ENCODE assay signal across 9 cellular contexts in genomic region chr12:51077930-51078329, GRCh38. TPM values are rescaled to one million over a fixed set of nuclear protein-coding genes. Genes with fewer than 3 reads are reported as not detected.
DNase-seq lines count a peak whose midpoint lies in the region; TF ChIP-seq lines count a peak whose summit lies in the region.
"Had no signal": no experiment of that assay in that cellular context is flagged by ENCODE, and none has a peak within 500 bp of the region (broad histone marks: within the 10 kb centered on the region; RNA-seq: fewer than 3 reads in every experiment).

No MANE protein-coding gene starts in this region.

- H3K79me1 ChIP-seq in mesenchymal stem cell (replicated peaks; ENCODE audit: low read length, poor library complexity, severe bottlenecking), result peaks cover 24% of the 10 kb centered on the region

- H2AFZ ChIP-seq in mesenchymal stem cell (ENCODE audit: low read depth, low read length), result no peak overlapping the region

- no peak overlapping the region for H4K8ac ChIP-seq in mesenchymal stem cell (ENCODE audit: low read length)

- no peak overlapping the region for H3K14ac ChIP-seq in mesenchymal stem cell (ENCODE audit: low read length in 2 of 2)

- intact Hi-C loops in testis (cut with DNase I; ENCODE audit: low total_unique reads), result no loop called here

- peak; percentile 19 for DNase-seq in DMS 273 (lab: John Stamatoyannopoulos, UW; ENCODE audit: unreplicated experiment)
- DNase-seq in DMS 273 treated with DMSO at 0.1 percent for 48 hours (lab: John Stamatoyannopoulos, UW), result no peak
- peak; percentile 47 for DNase-seq in fibroblast of mammary gland (ENCODE audit: low read depth)
- DNase-seq in mesenchymal stem cell, result peak; percentile 38
- peak; percentile 42 for DNase-seq in testis
- no peak for DNase-seq in NCI-H2196 treated with DMSO at 0.1 percent for 48 hours (lab: John Stamatoyannopoulos, UW; ENCODE audit: unreplicated experiment)
- DNase-seq in LoVo (ENCODE audit: low spot score), result no peak
- DNase-seq in SW 1271 (lab: John Stamatoyannopoulos, UW), result no peak
- DNase-seq: 8988T had no signal

- H2BK15ac ChIP-seq in mesenchymal stem cell (ENCODE audit: low read depth, poor library complexity, severe bottlenecking), result no peak overlapping the region

- peaks cover 9% of the 10 kb centered on the region for H3K4me1 ChIP-seq in mesenchymal stem cell (ENCODE audit: control insufficient read depth, insufficient read depth, low read depth, low read length)
- H3K4me1 ChIP-seq in testis, result peaks cover 44% of the 10 kb centered on the region

- H3K4ac ChIP-seq in mesenchymal stem cell (ENCODE audit: low read depth in 1 of 2, low read length in 2 of 2), result no peak overlapping the region

- no peak overlapping the region for H2BK12ac ChIP-seq in mesenchymal stem cell (ENCODE audit: low read length in 2 of 2)

- no peak overlapping the region for H3K23ac ChIP-seq in mesenchymal stem cell (ENCODE audit: low read length in 2 of 2)

- H3K18ac ChIP-seq in mesenchymal stem cell (ENCODE audit: low read depth in 1 of 2, low read length in 2 of 2), result no peak overlapping the region

- peaks cover 18% of the 10 kb centered on the region in 2 experiments for H3K36me3 ChIP-seq in mesenchymal stem cell (ENCODE audit: control insufficient read depth in 1 of 2, insufficient read depth in 2 of 2, low read depth in 1 of 2, low read length in 2 of 2)
- H3K36me3 ChIP-seq in testis (ENCODE audit: low read depth, missing control alignments), result no peaks in the 10 kb centered on the region

- no peak for TF ChIP-seq POLR2A in testis (IDR thresholded peaks at IDR 0.05)

- no peak overlapping the region for H3K4me2 ChIP-seq in mesenchymal stem cell (ENCODE audit: low read length, poor library complexity, severe bottlenecking)

- no peak overlapping the region for H2AK5ac ChIP-seq in mesenchymal stem cell (ENCODE audit: low read length, severe bottlenecking)

- H4K91ac ChIP-seq in mesenchymal stem cell (ENCODE audit: low read length), result no peak overlapping the region

- H3K4me3 ChIP-seq in fibroblast of mammary gland (ENCODE audit: control insufficient read depth, low read depth, low read length) (no peak overlapping the region), mesenchymal stem cell (ENCODE audit: insufficient read depth in 1 of 2, low read depth in 1 of 2, low read length in 2 of 2) (peak overlapping the region in 1 of 2 experiments; percentile 34), testis (no peak overlapping the region)

- TF ChIP-seq CTCF in fibroblast of mammary gland (conservative IDR thresholded peaks at IDR 0.05; ENCODE audit: control insufficient read depth, insufficient read depth, low read depth, low read length) (no peak), testis (IDR thresholded peaks at IDR 0.05) (no peak)

- whole genome bisulfite sequencing in mesenchymal stem cell, result 71% methylated on average over 5 of the region's 5 CpGs
- 33 to 49% methylated on average over 5 of the region's 5 CpGs for WGBS in testis, 2 donors

- H3K27me3 ChIP-seq in mesenchymal stem cell (ENCODE audit: control insufficient read depth in 1 of 2, insufficient read depth in 1 of 2, low read length in 2 of 2) (no peaks in the 10 kb centered on the region), testis (no peaks in the 10 kb centered on the region)

- no peak overlapping the region for H2BK120ac ChIP-seq in mesenchymal stem cell (ENCODE audit: low read depth, low read length)

- no peaks in the 10 kb centered on the region for H3K9me3 ChIP-seq in mesenchymal stem cell (ENCODE audit: control insufficient read depth, low read length)
- H3K9me3 ChIP-seq in testis, result no peaks in the 10 kb centered on the region

- H3K27ac ChIP-seq in mesenchymal stem cell (ENCODE audit: low read length, poor library complexity, severe bottlenecking) (no peak overlapping the region), testis (no peak overlapping the region)

- peak overlapping the region; percentile 23 for H3K9ac ChIP-seq in mesenchymal stem cell (ENCODE audit: low read length)

- H2BK5ac ChIP-seq in mesenchymal stem cell (ENCODE audit: low read depth, low read length, poor library complexity, severe bottlenecking), result no peak overlapping the region

RNA-seq across cellular contexts. Expression of gene CSRNP2, which starts 5.5 kb away (rescaled TPM):
- 19.1 TPM for polyA plus RNA-seq in mesenchymal stem cell (2013, experiment 1 of 2)
- polyA plus RNA-seq in mesenchymal stem cell (2013, experiment 2 of 2), result 18.9 TPM
- 10 to 100 TPM; 67.6 to 85.3 TPM for total RNA-seq in testis
- 74.8 TPM for polyA plus RNA-seq in testis (ENCODE audit: insufficient read depth, low read depth, low replicate concordance)

RNA-seq across cellular contexts. Expression of gene LETMD1, which starts 29.8 kb away (rescaled TPM):
- polyA plus RNA-seq in mesenchymal stem cell (2013, experiment 1 of 2), result 32.8 TPM
- polyA plus RNA-seq in mesenchymal stem cell (2013, experiment 2 of 2), result 30.8 TPM
- 10 to 100 TPM; 72.7 to 75.3 TPM for total RNA-seq in testis
- 61.2 TPM for polyA plus RNA-seq in testis (ENCODE audit: insufficient read depth, low read depth, low replicate concordance)

RNA-seq across cellular contexts. Expression of gene SLC11A2, which starts 51.7 kb away (rescaled TPM):
- polyA plus RNA-seq in mesenchymal stem cell (2013, experiment 1 of 2), result 20.4 TPM
- polyA plus RNA-seq in mesenchymal stem cell (2013, experiment 2 of 2), result 19.7 TPM
- 10 to 100 TPM; 63.4 to 66.5 TPM for total RNA-seq in testis
- 42.9 TPM for polyA plus RNA-seq in testis (ENCODE audit: insufficient read depth, low read depth, low replicate concordance)

Comparison
In these comparisons a context has a peak if more than half of its experiments do, and no peak if none do; other contexts are left out.
1. DNase-seq: peak in DMS 273 (single experiment), fibroblast of mammary gland (single experiment), mesenchymal stem cell (single experiment) and testis (single experiment); none in DMS 273 treated with DMSO at 0.1 percent for 48 hours (single experiment), NCI-H2196 treated with DMSO at 0.1 percent for 48 hours (single experiment), LoVo (single experiment) and SW 1271 (0 of 2).